In the genomic region with DNA sequence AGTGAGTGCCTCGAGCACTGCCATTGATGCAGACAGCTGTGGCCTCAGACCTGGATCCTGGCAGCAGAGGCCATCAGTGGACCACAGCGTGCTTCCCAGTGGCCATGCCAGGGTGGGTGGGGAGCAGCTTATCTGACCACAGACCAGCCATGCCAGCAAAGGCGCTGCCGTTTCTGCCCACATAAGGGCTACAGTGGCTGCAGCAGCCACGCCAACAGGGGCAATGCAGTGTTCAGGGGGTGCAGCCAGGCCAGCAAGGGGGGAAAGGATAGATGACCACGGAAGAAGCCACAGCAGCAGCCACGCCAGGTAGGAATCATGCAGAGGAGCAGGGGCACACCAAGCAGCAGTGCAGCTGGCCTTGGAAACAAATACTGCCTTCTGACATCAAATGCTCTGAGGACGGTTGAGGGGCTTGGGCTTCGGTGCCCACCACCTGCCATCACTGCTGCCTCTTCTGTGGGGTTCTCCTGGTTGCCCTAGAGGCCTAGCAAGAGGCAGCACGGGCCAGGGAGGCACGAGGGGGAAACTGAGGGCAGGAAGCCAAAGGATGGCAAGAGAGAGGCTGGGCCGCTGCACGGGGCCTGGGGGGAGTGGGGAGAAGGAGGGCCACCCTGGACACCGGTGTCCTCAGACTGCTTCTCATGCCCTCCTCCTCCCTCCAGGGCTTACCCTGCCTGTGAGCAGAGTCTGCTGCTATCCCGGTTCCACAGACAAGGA, we compare ENCODE assay signal across 1 cellular context.
TF ChIP-seq lines count a peak whose summit lies in the region.

No MANE protein-coding gene starts in this region.

TF ChIP-seq in IMR-90, 13 proteins besides CTCF, POLR2A, EP300 and RAD21 (continued from another document):
- TF ChIP-seq MAFK (IDR thresholded peaks at IDR 0.05; ENCODE audit: low read depth, low read length) (no peak), CEBPB (IDR thresholded peaks at IDR 0.05; ENCODE audit: low read depth, low read length) (no peak), MAZ (IDR thresholded peaks at IDR 0.05; ENCODE audit: borderline replicate concordance, low read depth, low read length) (no peak), SMC3 (IDR thresholded peaks at IDR 0.05; ENCODE audit: low read depth, low read length) (no peak), NFE2L2 (IDR thresholded peaks at IDR 0.05; ENCODE audit: low read depth, low read length) (no peak), ELK1 (IDR thresholded peaks at IDR 0.05; ENCODE audit: borderline replicate concordance, low read depth, low read length) (no peak), BHLHE40 (IDR thresholded peaks at IDR 0.05; ENCODE audit: low read depth, low read length) (no peak), FOS (IDR thresholded peaks at IDR 0.05; ENCODE audit: low read depth, low read length) (no peak)
TF ChIP-seq in IMR-90: peak in this region for 0.
